ENCODE assay signal across 8 cellular contexts in the genomic region with DNA sequence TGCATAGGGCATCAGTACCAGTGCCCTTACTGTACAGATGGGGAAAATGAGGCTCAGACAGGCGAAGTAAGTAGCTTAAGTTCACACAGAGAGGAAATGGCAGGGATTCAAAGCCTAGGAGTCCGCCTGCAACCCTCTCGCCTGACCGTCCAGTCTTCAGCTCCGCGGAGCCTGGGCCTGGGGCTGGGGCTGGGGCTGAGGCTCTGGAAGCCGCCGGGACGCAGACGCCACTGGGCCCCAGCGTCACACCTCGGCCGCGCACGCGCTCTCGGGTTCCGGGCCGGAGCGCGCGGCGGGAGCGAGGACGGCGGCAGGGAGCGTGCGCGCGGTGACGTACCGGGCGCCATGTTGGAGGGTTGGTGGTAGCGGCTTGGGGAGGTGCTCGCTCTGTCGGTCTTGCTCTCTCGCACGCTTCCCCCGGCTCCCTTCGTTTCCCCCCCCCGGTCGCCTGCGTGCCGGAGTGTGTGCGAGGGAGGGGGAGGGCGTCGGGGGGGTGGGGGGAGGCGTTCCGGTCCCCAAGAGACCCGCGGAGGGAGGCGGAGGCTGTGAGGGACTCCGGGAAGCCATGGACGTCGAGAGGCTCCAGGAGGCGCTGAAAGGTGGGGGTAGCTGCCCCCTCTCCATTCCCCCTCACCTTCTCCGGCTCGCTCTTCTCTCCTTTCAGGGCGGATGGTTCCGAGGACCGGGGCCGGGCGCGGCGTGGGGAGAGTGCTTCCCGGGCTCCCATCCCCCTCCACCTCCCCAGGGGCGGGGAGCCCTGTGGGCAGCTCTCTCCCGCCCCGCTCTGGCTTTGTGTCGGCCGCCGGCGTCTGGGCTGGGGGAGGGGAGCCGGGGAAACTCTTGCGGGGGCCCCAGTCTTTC. TPM values are rescaled to one million over a fixed set of nuclear protein-coding genes. Genes with fewer than 3 reads are reported as not detected.
DNase-seq lines count a peak whose midpoint lies in the region; ATAC-seq and TF ChIP-seq lines count a peak whose summit lies in the region.

A gene with protein sequence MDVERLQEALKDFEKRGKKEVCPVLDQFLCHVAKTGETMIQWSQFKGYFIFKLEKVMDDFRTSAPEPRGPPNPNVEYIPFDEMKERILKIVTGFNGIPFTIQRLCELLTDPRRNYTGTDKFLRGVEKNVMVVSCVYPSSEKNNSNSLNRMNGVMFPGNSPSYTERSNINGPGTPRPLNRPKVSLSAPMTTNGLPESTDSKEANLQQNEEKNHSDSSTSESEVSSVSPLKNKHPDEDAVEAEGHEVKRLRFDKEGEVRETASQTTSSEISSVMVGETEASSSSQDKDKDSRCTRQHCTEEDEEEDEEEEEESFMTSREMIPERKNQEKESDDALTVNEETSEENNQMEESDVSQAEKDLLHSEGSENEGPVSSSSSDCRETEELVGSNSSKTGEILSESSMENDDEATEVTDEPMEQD (plus strand): TSS at position 339 of the 861 bp plus-strand sequence. CDS start 227 bp downstream, at position 566.

- peaks cover 38% of the 10 kb centered on the region for H3K4me1 Mint-ChIP-seq in activated naive CD4-positive, alpha-beta T cell treated with anti-CD3 and anti-CD28 coated beads for 36 hours (ENCODE audit: low read depth)

- no peak for TF ChIP-seq CTCF in LNCaP clone FGC (IDR thresholded peaks at IDR 0.05; ENCODE audit: control insufficient read depth, extremely low read depth, insufficient read depth)
- TF ChIP-seq CTCF in gastroesophageal sphincter (IDR thresholded peaks at IDR 0.05) = peak in 1 of 4 experiments; percentile 25
- no peak for TF ChIP-seq CTCF in suprapubic skin (IDR thresholded peaks at IDR 0.05)

- H3K27ac ChIP-seq in gastroesophageal sphincter (peak within 1 kb of the TSS; percentile 86 to 99 (median 98)), suprapubic skin (peak within 1 kb of the TSS; percentile 98)

- H3K9me3 ChIP-seq in gastroesophageal sphincter (no peaks in the 10 kb centered on the region), suprapubic skin (no peaks in the 10 kb centered on the region)

- H3K27ac Mint-ChIP-seq in activated naive CD4-positive, alpha-beta T cell treated with anti-CD3 and anti-CD28 coated beads for 36 hours = peak within 1 kb of the TSS; percentile 88

- H3K4me3 Mint-ChIP-seq in activated naive CD4-positive, alpha-beta T cell treated with anti-CD3 and anti-CD28 coated beads for 36 hours = peak within 1 kb of the TSS; percentile 86

- CTCF ChIA-PET in activated naive CD4-positive, alpha-beta T cell treated with anti-CD3 and anti-CD28 coated beads for 36 hours (lab: Charles Lee) = interaction anchor here (0.8 to 0.9 kb wide), 3 partner anchors 11 to 31 kb away, joined by 3 to 4 read pairs (median 4); no protein-coding TSS in a partner anchor

- DNase-seq in GDM1 (lab: John Stamatoyannopoulos, UW) (peak; percentile 92), H4 (ENCODE audit: low spot score) (peak; percentile 82), LNCaP clone FGC (ENCODE audit: low read depth) (peak; percentile 51), SK-N-DZ (ENCODE audit: low spot score) (peak; percentile 84), occipital lobe (lab: John Stamatoyannopoulos, UW) (peak; percentile 80), suprapubic skin (ENCODE audit: low spot score in 2 of 2) (peak; percentile 89 to 90)
- DNase-seq in activated naive CD4-positive, alpha-beta T cell treated with anti-CD3 and anti-CD28 coated beads for 36 hours = peak; percentile 90

- H3K4me3 ChIP-seq in LNCaP clone FGC (ENCODE audit: low read depth, low read length) (peak within 1 kb of the TSS; percentile 66), gastroesophageal sphincter (peak within 1 kb of the TSS; percentile 77 to 92), suprapubic skin (peak within 1 kb of the TSS; percentile 92)

- H3K4me1 ChIP-seq in gastroesophageal sphincter (peaks cover 0 to 47% (median 25%) of the 10 kb centered on the region in 3 donors), suprapubic skin (peaks cover 45% of the 10 kb centered on the region)

- H3K27me3 ChIP-seq in gastroesophageal sphincter (no peaks in the 10 kb centered on the region), suprapubic skin (no peaks in the 10 kb centered on the region)

- ATAC-seq in gastroesophageal sphincter = peak; percentile 99

- peaks cover 0 to 9% of the 10 kb centered on the region in 2 donors for H3K36me3 ChIP-seq in gastroesophageal sphincter
- peaks cover 6% of the 10 kb centered on the region for H3K36me3 ChIP-seq in suprapubic skin

- TF ChIP-seq EP300 in gastroesophageal sphincter (IDR thresholded peaks at IDR 0.05) = no peak
- TF ChIP-seq EP300 in suprapubic skin (IDR thresholded peaks at IDR 0.05) = no peak

- WGBS in gastroesophageal sphincter (ENCODE audit: low coverage in 1 of 2), 2 donors = 16% methylated on average over 4 of the region's 75 CpGs; no CpG with 5 or more reads in 1 of the 2 donors
- 3% methylated on average over 24 of the region's 75 CpGs for WGBS in suprapubic skin

- no peaks in the 10 kb centered on the region for H3K9me3 Mint-ChIP-seq in activated naive CD4-positive, alpha-beta T cell treated with anti-CD3 and anti-CD28 coated beads for 36 hours

- peak; percentile 79 to 84 for TF ChIP-seq POLR2A in gastroesophageal sphincter (IDR thresholded peaks at IDR 0.05)
- peak; percentile 65 to 88 for TF ChIP-seq POLR2A in suprapubic skin (IDR thresholded peaks at IDR 0.05)

- intact Hi-C loops in activated naive CD4-positive, alpha-beta T cell treated with anti-CD3 and anti-CD28 coated beads for 36 hours (cut with micrococcal nuclease) = loop anchor here (1.0 to 2.0 kb wide), 8 partner anchors 19 to 148 kb away; partner anchors contain the start of gene SHQ1

- no peaks in the 10 kb centered on the region for H3K27me3 Mint-ChIP-seq in activated naive CD4-positive, alpha-beta T cell treated with anti-CD3 and anti-CD28 coated beads for 36 hours (ENCODE audit: low read depth)

- peaks cover 22% of the 10 kb centered on the region for H3K36me3 Mint-ChIP-seq in activated naive CD4-positive, alpha-beta T cell treated with anti-CD3 and anti-CD28 coated beads for 36 hours (ENCODE audit: low read depth)

RNA-seq across cellular contexts. Expression of the gene that starts here (rescaled TPM):
- total RNA-seq in H4 (2014; rRNA removed; shearing (Covaris generic)) = 18.4 and 30.0 TPM in 2 replicates
- polyA plus RNA-seq in SK-N-DZ (2014; cell fraction: cytosol; rRNA removed) = 30.0 and 30.1 TPM in 2 replicates
- polyA plus RNA-seq in SK-N-DZ (2014; cell fraction: nucleus; rRNA removed) = 23.4 TPM in 2 replicates
- 10 to 100 TPM; 68.1 to 71.6 TPM for total RNA-seq in activated naive CD4-positive, alpha-beta T cell treated with anti-CD3 and anti-CD28 coated beads for 36 hours
- total RNA-seq in gastroesophageal sphincter (10 to 100 TPM; 32.2 to 57.6 (median 40.2) TPM), occipital lobe (139 TPM), suprapubic skin (10 to 100 TPM; 24.4 to 46.3 (median 36.6) TPM)

Comparison
In these comparisons a context has a peak if more than half of its experiments do, and no peak if none do; other contexts are left out.
1. Peak in every context shown above with its lines: DNase-seq, ATAC-seq, H3K4me3 ChIP-seq and H3K27ac ChIP-seq.